8 cellular contexts compared by ENCODE assay signal in genomic region chr12:43899574-43899973, GRCh38.
"Had no signal": no experiment of that assay in that cellular context is flagged by ENCODE, and none has a peak within 500 bp of the region (broad histone marks: within the 10 kb centered on the region; RNA-seq: fewer than 3 reads in every experiment).

No MANE protein-coding gene starts in this region.

- H3K4me3 Mint-ChIP-seq: HFFc6 had no signal

- H3K27ac Mint-ChIP-seq: HFFc6 had no signal

- ATAC-seq: HCT116, HepG2, K562 had no signal

- DNase-seq: GOT3, H7, HFFc6, IMR-90, KG1 had no signal

- H3K9me3 Mint-ChIP-seq: HFFc6 had no signal
